In genomic region chr15:41831291-41831690, GRCh38 we compare ENCODE assay signal across 7 cellular contexts. TPM values are rescaled to one million over a fixed set of nuclear protein-coding genes. Genes with fewer than 3 reads are reported as not detected.
A peak's percentile ranks its signal among the peaks of the same experiment; 100 is the strongest.
DNase-seq lines count a peak whose midpoint lies in the region; ATAC-seq and FAIRE-seq lines count a peak whose summit lies in the region.
"Not testable (repeated sequence)": the region's sequence is repeated elsewhere in the genome, so short reads cannot be mapped to it uniquely, and the experiment has no call there.

No MANE protein-coding gene starts in this region.

- peaks cover 41% of the 10 kb centered on the region for H3K4me1 Mint-ChIP-seq in T-helper 1 cell treated with Interleukin-12 subunit alpha and Interleukin-12 subunit beta and Interleukin-4 antibody, amounts not matched to agents 30 μg/mL and 1 μg/mL, for 36 hours (ENCODE audit: low read depth)
- peaks cover 36% of the 10 kb centered on the region for H3K4me1 Mint-ChIP-seq in activated T-helper 17 cell treated with anti-CD3 and anti-CD28 coated beads, Interleukin-2, amount 50 U/mL, for 72 hours
- peaks cover 45% of the 10 kb centered on the region for H3K4me1 Mint-ChIP-seq in activated naive CD8-positive, alpha-beta T cell treated with anti-CD3 and anti-CD28 coated beads, Interleukin-2, amount 50 U/mL, for 24 hours
- peaks cover 50 to 73% (median 63%) of the 10 kb centered on the region in 7 donors for H3K4me1 Mint-ChIP-seq in naive thymus-derived CD4-positive, alpha-beta T cell

- intact Hi-C loops in naive thymus-derived CD4-positive, alpha-beta T cell (cut with micrococcal nuclease): not testable (repeated sequence)

- peak overlapping the region; percentile 48 for H3K4me3 Mint-ChIP-seq in T-helper 1 cell treated with Interleukin-12 subunit alpha and Interleukin-12 subunit beta and Interleukin-4 antibody, amounts not matched to agents 30 μg/mL and 1 μg/mL, for 36 hours
- peak overlapping the region; percentile 49 for H3K4me3 Mint-ChIP-seq in activated T-helper 17 cell treated with anti-CD3 and anti-CD28 coated beads, Interleukin-2, amount 50 U/mL, for 72 hours
- not testable (repeated sequence) for H3K4me3 Mint-ChIP-seq in activated naive CD8-positive, alpha-beta T cell treated with anti-CD3 and anti-CD28 coated beads, Interleukin-2, amount 50 U/mL, for 24 hours
- peak overlapping the region; percentile 39 to 85 (median 58) for H3K4me3 Mint-ChIP-seq in naive thymus-derived CD4-positive, alpha-beta T cell

- peaks cover 26 to 38% of the 10 kb centered on the region in 2 donors for H3K4me1 ChIP-seq in naive thymus-derived CD4-positive, alpha-beta T cell (ENCODE audit: control insufficient read depth in 2 of 2, insufficient read depth in 2 of 2, low read length in 2 of 2)

- POLR2A ChIA-PET in naive thymus-derived CD4-positive, alpha-beta T cell (lab: Charles Lee): interaction anchor here (0.6 to 1.5 kb wide), 5 partner anchors 24 to 69 kb away, joined by 3 read pairs; no protein-coding TSS in a partner anchor

- peak; percentile 47 for FAIRE-seq in GM18507 (lab: Jason Lieb, UNC)

- not testable (repeated sequence) for DNase-seq in GM18507 (ENCODE audit: extremely low spot score, insufficient read length, low read depth)
- peak; percentile 12 to 18 for DNase-seq in activated CD4-positive, alpha-beta T cell treated with anti-CD3 and anti-CD28 coated beads, Interleukin-2, amount 50 U/mL, for 4 hours
- peak; percentile 53 for DNase-seq in activated naive CD8-positive, alpha-beta T cell treated with anti-CD3 and anti-CD28 coated beads, Interleukin-2, amount 50 U/mL, for 24 hours
- peak in 6 of 9 donors; percentile 14 to 51 (median 30) for DNase-seq in naive thymus-derived CD4-positive, alpha-beta T cell
- DNase-seq in stimulated activated CD4-positive, alpha-beta T cell treated with anti-CD3 and anti-CD28 coated beads, TNF-alpha, amount 100 ng/mL, for 48 hours (ENCODE audit: low read depth in 3 of 3): peak in 2 of 3 donors; percentile 20 to 36

- H3K9me3 ChIP-seq in naive thymus-derived CD4-positive, alpha-beta T cell (ENCODE audit: control insufficient read depth in 2 of 3, low read length in 3 of 3): not testable (repeated sequence)

- H3K27me3 ChIP-seq in naive thymus-derived CD4-positive, alpha-beta T cell (ENCODE audit: control insufficient read depth in 2 of 2, insufficient read depth in 2 of 2, low read length in 2 of 2): not testable (repeated sequence)

- CTCF ChIA-PET in naive thymus-derived CD4-positive, alpha-beta T cell (lab: Charles Lee): interaction anchor here (0.6 to 1.7 kb wide), 6 partner anchors 20 to 106 kb away, joined by 3 to 6 read pairs (median 4); partner anchors contain the start of gene MAPKBP1

- H3K4me3 ChIP-seq in naive thymus-derived CD4-positive, alpha-beta T cell (ENCODE audit: low read length): not testable (repeated sequence)

- peak overlapping the region; percentile 73 for H3K27ac Mint-ChIP-seq in T-helper 1 cell treated with Interleukin-12 subunit alpha and Interleukin-12 subunit beta and Interleukin-4 antibody, amounts not matched to agents 30 μg/mL and 1 μg/mL, for 36 hours
- peak overlapping the region; percentile 67 for H3K27ac Mint-ChIP-seq in activated T-helper 17 cell treated with anti-CD3 and anti-CD28 coated beads, Interleukin-2, amount 50 U/mL, for 72 hours
- H3K27ac Mint-ChIP-seq in activated naive CD8-positive, alpha-beta T cell treated with anti-CD3 and anti-CD28 coated beads, Interleukin-2, amount 50 U/mL, for 24 hours: peak overlapping the region; percentile 62
- peak overlapping the region in 8 of 9 donors; percentile 11 to 88 (median 59) for H3K27ac Mint-ChIP-seq in naive thymus-derived CD4-positive, alpha-beta T cell

- not testable (repeated sequence) for H3K27ac ChIP-seq in naive thymus-derived CD4-positive, alpha-beta T cell (ENCODE audit: low read depth, low read length)

- not testable (repeated sequence) for H3K9me3 Mint-ChIP-seq in T-helper 1 cell treated with Interleukin-12 subunit alpha and Interleukin-12 subunit beta and Interleukin-4 antibody, amounts not matched to agents 30 μg/mL and 1 μg/mL, for 36 hours; activated T-helper 17 cell treated with anti-CD3 and anti-CD28 coated beads, Interleukin-2, amount 50 U/mL, for 72 hours; activated naive CD8-positive, alpha-beta T cell treated with anti-CD3 and anti-CD28 coated beads, Interleukin-2, amount 50 U/mL, for 24 hours; naive thymus-derived CD4-positive, alpha-beta T cell

- peak; percentile 54 for ATAC-seq in activated T-helper 17 cell treated with anti-CD3 and anti-CD28 coated beads, Interleukin-2, amount 50 U/mL, for 72 hours (replicated peaks)
- peak; percentile 64 for ATAC-seq in activated naive CD8-positive, alpha-beta T cell treated with anti-CD3 and anti-CD28 coated beads, Interleukin-2, amount 50 U/mL, for 24 hours
- not testable (repeated sequence) for ATAC-seq in naive thymus-derived CD4-positive, alpha-beta T cell

- peaks cover 0 to 28% (median 0%) of the 10 kb centered on the region in 3 experiments for H3K36me3 ChIP-seq in naive thymus-derived CD4-positive, alpha-beta T cell (ENCODE audit: control insufficient read depth in 2 of 3, insufficient read depth in 3 of 3, low read length in 3 of 3)

- not testable (repeated sequence) for H3K27me3 Mint-ChIP-seq in T-helper 1 cell treated with Interleukin-12 subunit alpha and Interleukin-12 subunit beta and Interleukin-4 antibody, amounts not matched to agents 30 μg/mL and 1 μg/mL, for 36 hours (ENCODE audit: low read depth); activated T-helper 17 cell treated with anti-CD3 and anti-CD28 coated beads, Interleukin-2, amount 50 U/mL, for 72 hours; activated naive CD8-positive, alpha-beta T cell treated with anti-CD3 and anti-CD28 coated beads, Interleukin-2, amount 50 U/mL, for 24 hours; naive thymus-derived CD4-positive, alpha-beta T cell

- H3K36me3 Mint-ChIP-seq in T-helper 1 cell treated with Interleukin-12 subunit alpha and Interleukin-12 subunit beta and Interleukin-4 antibody, amounts not matched to agents 30 μg/mL and 1 μg/mL, for 36 hours (ENCODE audit: low read depth): peaks cover 24% of the 10 kb centered on the region
- H3K36me3 Mint-ChIP-seq in activated T-helper 17 cell treated with anti-CD3 and anti-CD28 coated beads, Interleukin-2, amount 50 U/mL, for 72 hours (ENCODE audit: low read depth); activated naive CD8-positive, alpha-beta T cell treated with anti-CD3 and anti-CD28 coated beads, Interleukin-2, amount 50 U/mL, for 24 hours (ENCODE audit: low read depth): not testable (repeated sequence)
- H3K36me3 Mint-ChIP-seq in naive thymus-derived CD4-positive, alpha-beta T cell: peaks cover 0 to 28% (median 4%) of the 10 kb centered on the region in 5 donors

RNA-seq across cellular contexts. Expression of gene JMJD7, which starts 3.4 kb away (rescaled TPM):
- 10 to 100 TPM; 12.0 to 16.6 TPM for total RNA-seq in activated T-helper 17 cell treated with anti-CD3 and anti-CD28 coated beads, Interleukin-2, amount 50 U/mL, for 72 hours
- 10 to 100 TPM; 25.3 to 83.7 (median 52.1) TPM for total RNA-seq in naive thymus-derived CD4-positive, alpha-beta T cell
- 10 to 100 TPM; 22.4 to 28.6 TPM for polyA plus RNA-seq in naive thymus-derived CD4-positive, alpha-beta T cell

RNA-seq across cellular contexts. Expression of gene PLA2G4B, which starts 7.4 kb away (rescaled TPM):
- total RNA-seq in activated T-helper 17 cell treated with anti-CD3 and anti-CD28 coated beads, Interleukin-2, amount 50 U/mL, for 72 hours: 1 to 10 TPM; 2.7 to 8.3 TPM
- 10 to 100 TPM; 21.1 to 69.9 (median 33.9) TPM for total RNA-seq in naive thymus-derived CD4-positive, alpha-beta T cell
- 1 to 10 TPM in 1 of 2 donors, under 1 TPM in 1; 0.98 to 2.3 TPM for polyA plus RNA-seq in naive thymus-derived CD4-positive, alpha-beta T cell

RNA-seq across cellular contexts. Expression of gene MAPKBP1, which starts 57.0 kb away (rescaled TPM):
- total RNA-seq in activated T-helper 17 cell treated with anti-CD3 and anti-CD28 coated beads, Interleukin-2, amount 50 U/mL, for 72 hours: 10 to 100 TPM; 33.7 to 45.5 TPM
- total RNA-seq in naive thymus-derived CD4-positive, alpha-beta T cell: 10 to 100 TPM; 36.5 to 44.7 (median 41.1) TPM
- 1 to 10 TPM; 3.0 to 4.3 TPM for polyA plus RNA-seq in naive thymus-derived CD4-positive, alpha-beta T cell
